In the genomic region with DNA sequence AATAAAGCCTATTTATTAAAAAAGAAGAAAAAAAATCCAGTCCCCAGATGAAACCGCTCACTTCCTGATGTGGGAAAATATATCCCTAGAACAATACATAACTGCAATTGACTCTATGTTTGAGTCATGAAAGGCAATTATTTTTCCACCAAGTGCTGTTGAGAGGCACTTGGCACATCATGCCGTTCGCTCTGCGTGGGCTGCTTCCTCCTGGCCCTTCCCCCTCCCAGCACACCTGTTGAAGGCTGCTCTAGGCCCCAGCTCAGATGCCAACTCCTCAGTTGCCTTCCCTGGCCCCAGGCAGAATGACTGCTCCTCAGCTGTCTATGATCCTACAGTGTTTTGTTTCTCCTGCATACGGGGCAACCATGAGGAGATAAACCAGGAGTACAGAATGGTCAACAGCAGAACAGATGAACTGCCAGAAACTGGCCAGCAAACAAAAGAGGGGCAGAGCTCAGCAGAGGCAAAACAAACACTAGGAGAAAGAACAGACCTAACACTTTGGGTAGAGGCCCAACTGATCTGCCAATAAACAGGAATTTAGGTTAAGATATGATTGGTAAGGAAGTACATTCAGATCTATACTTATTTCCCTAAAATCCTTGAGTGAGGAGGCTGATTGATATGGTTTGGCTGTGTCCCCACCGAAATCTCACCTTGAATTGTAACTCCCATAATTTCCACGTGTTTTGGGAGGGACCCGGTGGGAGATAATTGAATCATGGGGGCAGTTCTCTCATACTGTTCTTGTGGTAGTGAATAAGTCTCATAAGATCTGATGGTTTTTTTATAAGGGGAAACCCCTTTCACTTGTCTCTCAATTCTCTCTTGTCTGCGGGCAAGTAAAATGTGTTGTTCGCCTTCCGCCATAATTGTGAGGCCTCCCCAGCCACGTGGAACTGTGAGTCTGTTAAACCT, we compare ENCODE assay signal across 8 cellular contexts. TPM values are rescaled to one million over a fixed set of nuclear protein-coding genes. Genes with fewer than 3 reads are reported as not detected.
DNase-seq lines count a peak whose midpoint lies in the region; ATAC-seq, FAIRE-seq and TF ChIP-seq lines count a peak whose summit lies in the region.

No MANE protein-coding gene starts in this region.

- peak overlapping the region; percentile 67 for H3K27ac ChIP-seq in keratinocyte (ENCODE audit: control insufficient read depth, insufficient read depth, low read length)

- no peak overlapping the region for H3K4me3 ChIP-seq in keratinocyte (ENCODE audit: control insufficient read depth in 2 of 3, extremely low read depth in 1 of 3, insufficient read depth in 2 of 3, low read depth in 1 of 3, low read length in 3 of 3)

- peaks cover 47% of the 10 kb centered on the region for H3K79me2 ChIP-seq in keratinocyte (ENCODE audit: control insufficient read depth, insufficient read depth, low read length)

- intact Hi-C loops in activated T-helper 2 cell treated with anti-CD3 and anti-CD28 coated beads, Interferon-gamma antibody, Interleukin-2, Interleukin-4, amounts not matched to agents 10 μg/mL and 5 μg/mL and 100 μg/mL, durations not matched to agents 14 hours and 24 hours and 36 hours (cut with micrococcal nuclease) = loop anchor here (1.0 to 10.0 kb wide), 3 partner anchors 8 to 1185 kb away; no protein-coding TSS in a partner anchor

- peak overlapping the region; percentile 96 for H3K27ac Mint-ChIP-seq in activated T-helper 2 cell treated with anti-CD3 and anti-CD28 coated beads, Interferon-gamma antibody, Interleukin-2, Interleukin-4, amounts not matched to agents 10 μg/mL and 5 μg/mL and 100 μg/mL, durations not matched to agents 14 hours and 24 hours and 36 hours

- H3K36me3 Mint-ChIP-seq in activated T-helper 2 cell treated with anti-CD3 and anti-CD28 coated beads, Interferon-gamma antibody, Interleukin-2, Interleukin-4, amounts not matched to agents 10 μg/mL and 5 μg/mL and 100 μg/mL, durations not matched to agents 14 hours and 24 hours and 36 hours (ENCODE audit: low read depth) = peaks cover 95% of the 10 kb centered on the region

- H3K36me3 ChIP-seq in keratinocyte (ENCODE audit: control insufficient read depth in 2 of 2, extremely low read depth in 1 of 2, insufficient read depth in 2 of 2, low read length in 2 of 2) = peaks cover 28 to 48% of the 10 kb centered on the region in 2 experiments

- DNase-seq in NCI-H748 (lab: John Stamatoyannopoulos, UW; ENCODE audit: unreplicated experiment) (peak; percentile 90), keratinocyte (ENCODE audit: low read depth, low spot score) (peak; percentile 59), T1000 (lab: John Stamatoyannopoulos, UW) (no peak), dedifferentiated amniotic fluid mesenchymal stem cell (ENCODE audit: extremely low spot score) (no peak)
- peak; percentile 36 for DNase-seq in activated T-helper 2 cell treated with anti-CD3 and anti-CD28 coated beads, Interferon-gamma antibody, Interleukin-2, Interleukin-4, amounts not matched to agents 10 μg/mL and 5 μg/mL and 100 μg/mL, durations not matched to agents 14 hours and 24 hours and 36 hours (ENCODE audit: low spot score)
- DNase-seq in stimulated activated CD4-positive, alpha-beta T cell treated with anti-CD3 and anti-CD28 coated beads, TNF-alpha, amount 100 ng/mL, for 48 hours (ENCODE audit: low read depth in 3 of 3) = peak; percentile 53 to 73 (median 62)

- H3K4me2 ChIP-seq in keratinocyte (ENCODE audit: control insufficient read depth, extremely low read depth, insufficient read depth, low read depth, low read length) = peak overlapping the region; percentile 25

- H3K9me1 ChIP-seq in keratinocyte (ENCODE audit: control insufficient read depth, extremely low read depth, insufficient read depth, low read length) = peaks cover 7% of the 10 kb centered on the region

- peak overlapping the region; percentile 45 for H3K4me3 Mint-ChIP-seq in activated T-helper 2 cell treated with anti-CD3 and anti-CD28 coated beads, Interferon-gamma antibody, Interleukin-2, Interleukin-4, amounts not matched to agents 10 μg/mL and 5 μg/mL and 100 μg/mL, durations not matched to agents 14 hours and 24 hours and 36 hours (ENCODE audit: low read depth)

- H3K9me3 Mint-ChIP-seq in activated T-helper 2 cell treated with anti-CD3 and anti-CD28 coated beads, Interferon-gamma antibody, Interleukin-2, Interleukin-4, amounts not matched to agents 10 μg/mL and 5 μg/mL and 100 μg/mL, durations not matched to agents 14 hours and 24 hours and 36 hours = no peaks in the 10 kb centered on the region

- H3K27me3 ChIP-seq in keratinocyte (ENCODE audit: control insufficient read depth, extremely low read depth, insufficient read depth, low read length) = no peaks in the 10 kb centered on the region

- H3K9ac ChIP-seq in keratinocyte (ENCODE audit: control insufficient read depth, extremely low read depth, insufficient read depth, low read length) = peak overlapping the region; percentile 51

- H4K20me1 ChIP-seq in keratinocyte (ENCODE audit: control insufficient read depth, extremely low read depth, insufficient read depth, low read length) = peaks cover 14% of the 10 kb centered on the region

- TF ChIP-seq CTCF in keratinocyte (optimal IDR thresholded peaks at IDR 0.05 in 1 of 3, IDR thresholded peaks at IDR 0.05 in 1 of 3, conservative IDR thresholded peaks at IDR 0.05 in 1 of 3; ENCODE audit: extremely low read depth in 1 of 3, insufficient read depth in 2 of 3, low read length in 3 of 3) = no peak

- dilution Hi-C loops in keratinocyte (cut with MboI; ENCODE audit: extremely low pct_ligation_motif_present, low sequenced_read_pairs) = no loop called here

- H3K27me3 Mint-ChIP-seq in activated T-helper 2 cell treated with anti-CD3 and anti-CD28 coated beads, Interferon-gamma antibody, Interleukin-2, Interleukin-4, amounts not matched to agents 10 μg/mL and 5 μg/mL and 100 μg/mL, durations not matched to agents 14 hours and 24 hours and 36 hours (ENCODE audit: low read depth) = no peaks in the 10 kb centered on the region

- no peak overlapping the region for H2AFZ ChIP-seq in keratinocyte (ENCODE audit: control insufficient read depth, low read length)

- FAIRE-seq in keratinocyte (lab: Jason Lieb, UNC) = peak; percentile 93

- no peaks in the 10 kb centered on the region for H3K9me3 ChIP-seq in keratinocyte (ENCODE audit: control insufficient read depth, low read depth, low read length)

- ATAC-seq in GM18858 (IDR thresholded peaks at IDR 0.05; ENCODE audit: unreplicated experiment) (peak; percentile 51), HG03064 (IDR thresholded peaks at IDR 0.05; ENCODE audit: low read depth, unreplicated experiment) (peak; percentile 60)

- H3K4me1 Mint-ChIP-seq in activated T-helper 2 cell treated with anti-CD3 and anti-CD28 coated beads, Interferon-gamma antibody, Interleukin-2, Interleukin-4, amounts not matched to agents 10 μg/mL and 5 μg/mL and 100 μg/mL, durations not matched to agents 14 hours and 24 hours and 36 hours (ENCODE audit: low read depth) = peaks cover 63% of the 10 kb centered on the region

- H3K4me1 ChIP-seq in keratinocyte (ENCODE audit: control insufficient read depth, extremely low read depth, insufficient read depth, low read length) = peaks cover 25% of the 10 kb centered on the region

RNA-seq across cellular contexts. Expression of a gene that starts 58.7 kb away (rescaled TPM):
- total RNA-seq in activated T-helper 2 cell treated with anti-CD3 and anti-CD28 coated beads, Interferon-gamma antibody, Interleukin-2, Interleukin-4, amounts not matched to agents 10 μg/mL and 5 μg/mL and 100 μg/mL, durations not matched to agents 14 hours and 24 hours and 36 hours = 152 and 154 TPM in 2 replicates
- polyA plus RNA-seq in keratinocyte = 96.7 to 134 TPM (median 112 TPM) in 3 replicates
- 22.8 TPM for polyA plus RNA-seq in keratinocyte (2011; ENCODE audit: low read depth)
- 44.0 and 85.3 TPM in 2 replicates for polyA plus RNA-seq in keratinocyte (2011; cell fraction: cytosol; rRNA removed)
- 125 and 159 TPM in 2 replicates for polyA plus RNA-seq in keratinocyte (2011; cell fraction: nucleus; rRNA removed)
- 67.3 and 98.6 TPM in 2 replicates for polyA plus RNA-seq in keratinocyte (2012; ENCODE audit: low replicate concordance)
- polyA minus RNA-seq in keratinocyte = 93.3 to 351 TPM (median 247 TPM) in 3 replicates
- 150 TPM for polyA minus RNA-seq in keratinocyte (2011; cell fraction: cytosol; rRNA and poly(A)+ RNA removed)
- polyA minus RNA-seq in keratinocyte (2011; cell fraction: nucleus; rRNA and poly(A)+ RNA removed) = 272 and 442 TPM in 2 replicates

Comparison
In these comparisons a context has a peak if more than half of its experiments do, and no peak if none do; other contexts are left out.
1. DNase-seq: peak in NCI-H748 (single experiment), activated T-helper 2 cell treated with anti-CD3 and anti-CD28 coated beads, Interferon-gamma antibody, Interleukin-2, Interleukin-4, amounts not matched to agents 10 μg/mL and 5 μg/mL and 100 μg/mL, durations not matched to agents 14 hours and 24 hours and 36 hours (single experiment), keratinocyte (single experiment) and stimulated activated CD4-positive, alpha-beta T cell treated with anti-CD3 and anti-CD28 coated beads, TNF-alpha, amount 100 ng/mL, for 48 hours (3 of 3); none in T1000 (single experiment) and dedifferentiated amniotic fluid mesenchymal stem cell (single experiment).